Comparison of ENCODE assay signal across 8 cellular contexts in the genomic region with DNA sequence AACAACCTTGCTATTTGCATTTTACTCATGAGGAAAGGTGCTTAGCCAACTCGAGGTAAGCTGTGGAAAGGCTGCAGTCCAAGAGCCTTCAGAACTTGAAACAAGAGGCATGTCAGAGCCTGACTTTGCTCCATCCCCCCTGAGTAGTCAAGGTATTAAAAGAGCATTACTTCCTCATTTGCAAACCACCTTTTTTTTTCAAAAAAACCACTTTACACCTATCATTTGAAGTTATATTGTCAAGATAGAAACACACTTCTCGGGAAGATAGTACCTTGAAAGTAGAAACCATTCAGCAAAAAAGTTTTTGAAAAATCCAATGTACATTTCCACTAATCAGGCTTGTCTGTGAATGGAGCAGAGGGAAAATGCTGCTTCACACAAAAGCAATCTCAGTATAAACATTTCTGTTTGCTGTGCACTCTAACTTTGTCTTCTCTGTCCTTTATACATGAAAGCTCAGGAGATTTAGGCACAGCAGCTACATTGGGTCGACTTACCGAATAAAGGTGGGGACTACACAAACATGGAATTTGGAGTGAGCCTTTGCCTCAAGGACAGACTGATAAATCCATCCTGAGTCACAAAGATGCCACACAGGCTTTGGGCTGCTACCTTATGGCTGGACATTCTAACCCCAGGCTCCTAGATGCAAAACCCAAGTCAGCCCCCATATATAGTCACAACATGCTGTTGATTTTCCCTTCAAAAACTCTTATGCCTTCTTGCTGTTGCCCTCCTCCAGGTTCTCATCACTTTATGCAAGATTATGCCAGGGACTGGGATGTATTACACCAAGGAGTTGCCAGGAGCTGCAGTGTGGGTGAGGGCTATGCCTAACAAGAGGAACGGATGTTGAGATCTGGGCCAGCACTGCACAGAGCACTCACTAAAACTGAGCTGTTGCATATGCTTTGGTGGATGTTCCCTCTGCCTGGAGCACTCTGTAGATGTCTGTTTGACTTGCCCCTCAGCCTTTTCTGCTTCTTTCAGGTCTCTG. TPM values are rescaled to one million over a fixed set of nuclear protein-coding genes. Genes with fewer than 3 reads are reported as not detected.
DNase-seq lines count a peak whose midpoint lies in the region; ATAC-seq, FAIRE-seq and TF ChIP-seq lines count a peak whose summit lies in the region.

No MANE protein-coding gene starts in this region.

- TF ChIP-seq POLR2A in GM12891 (IDR thresholded peaks at IDR 0.05; ENCODE audit: low read depth, low read length), result no peak

- intact Hi-C loops in A673 (cut with micrococcal nuclease; ENCODE audit: unreplicated experiment), result no loop called here

- no peak overlapping the region for H3K4me3 ChIP-seq in Loucy (ENCODE audit: low read length, poor library complexity, severe bottlenecking)
- no peak overlapping the region for H3K4me3 ChIP-seq in liver (ENCODE audit: low read depth in 1 of 3, low read length in 3 of 3)
- no peak overlapping the region for H3K4me3 ChIP-seq in A673 (ENCODE audit: low read depth, low read length, poor library complexity, severe bottlenecking)

- no peak for TF ChIP-seq CTCF in Loucy (conservative IDR thresholded peaks at IDR 0.05; ENCODE audit: low read length)
- no peak for TF ChIP-seq CTCF in liver (IDR thresholded peaks at IDR 0.05; ENCODE audit: low read depth, low read length, missing input control)
- no peak for TF ChIP-seq CTCF in A673 (conservative IDR thresholded peaks at IDR 0.05; ENCODE audit: low read depth, low read length)

- H3K79me2 ChIP-seq in Loucy (ENCODE audit: insufficient read depth, low read length), result no peaks in the 10 kb centered on the region

- peaks cover 8% of the 10 kb centered on the region; the same call in 1 of the 2 replicates for H3F3A ChIP-seq in Loucy (ENCODE audit: low read depth)

- no peaks in the 10 kb centered on the region for H4K20me1 ChIP-seq in Loucy (ENCODE audit: insufficient read depth, low read length, poor library complexity, severe bottlenecking)

- peak; percentile 57 for ATAC-seq in GM21619 (IDR thresholded peaks at IDR 0.05; ENCODE audit: unreplicated experiment)

- H3K27ac ChIP-seq in liver (ENCODE audit: low read depth in 1 of 2, low read length in 2 of 2) (peak overlapping the region; percentile 36 to 44), A673 (ENCODE audit: low read depth, low read length, poor library complexity, severe bottlenecking) (no peak overlapping the region)

- DNase-seq in GM12891 (ENCODE audit: insufficient read length, low spot score) (no peak), A673 (ENCODE audit: low spot score) (no peak), AG20443 (ENCODE audit: low spot score) (no peak), NCI-H82 (lab: John Stamatoyannopoulos, UW) (no peak), GOT3 (lab: John Stamatoyannopoulos, UW) (no peak)

- H3K4me2 ChIP-seq in Loucy (ENCODE audit: low read depth, low read length, poor library complexity, severe bottlenecking), result peak overlapping the region; percentile 63

- H3K9me3 ChIP-seq in Loucy (ENCODE audit: insufficient read depth, low read depth, low read length), result no peaks in the 10 kb centered on the region
- no peaks in the 10 kb centered on the region for H3K9me3 ChIP-seq in liver (ENCODE audit: control insufficient read depth in 4 of 4, low read length in 3 of 4)
- H3K9me3 ChIP-seq in A673 (ENCODE audit: low read depth, low read length, poor library complexity, severe bottlenecking), result no peaks in the 10 kb centered on the region

- H3K9me2 ChIP-seq in Loucy (replicated peaks; ENCODE audit: low read depth, low read length), result no peaks in the 10 kb centered on the region

- WGBS in liver, result 60% methylated on average over 5 of the region's 5 CpGs

- BruUV-seq in A673 (replicated peaks; lab: Mats Ljungman, UMichigan), result no TSS peak

- no peak overlapping the region for H2AFZ ChIP-seq in Loucy (ENCODE audit: low read length)

- TF ChIP-seq RAD21 in liver (IDR thresholded peaks at IDR 0.05), result no peak

- CTCF ChIA-PET in A673 (lab: Charles Lee), result no interaction called here

- peak; percentile 31 for FAIRE-seq in GM12891 (lab: Jason Lieb, UNC)

- POLR2A ChIA-PET in A673 (lab: Charles Lee; ENCODE audit: low non-redundant PET), result no interaction called here

- H3K9ac ChIP-seq in Loucy (ENCODE audit: low read depth, low read length, poor library complexity, severe bottlenecking) (peak overlapping the region; percentile 17), liver (ENCODE audit: low read depth in 1 of 2, low read length in 2 of 2) (peak overlapping the region in 1 of 2 donors; percentile 50)

- H3K27me3 ChIP-seq in Loucy (ENCODE audit: insufficient read depth, low read length, poor library complexity, severe bottlenecking), result no peaks in the 10 kb centered on the region
- no peaks in the 10 kb centered on the region for H3K27me3 ChIP-seq in liver (ENCODE audit: control insufficient read depth in 4 of 4, insufficient read depth in 4 of 4, low read length in 3 of 4)
- no peaks in the 10 kb centered on the region for H3K27me3 ChIP-seq in A673 (replicated peaks; ENCODE audit: insufficient read depth, low read depth, low read length, poor library complexity)

- H3K36me3 ChIP-seq in Loucy (ENCODE audit: insufficient read depth, low read length) (no peaks in the 10 kb centered on the region), liver (ENCODE audit: control insufficient read depth in 4 of 4, insufficient read depth in 3 of 4, low read depth in 1 of 4, low read length in 3 of 4) (no peaks in the 10 kb centered on the region), A673 (ENCODE audit: insufficient read depth, low read length, poor library complexity, severe bottlenecking) (no peaks in the 10 kb centered on the region)

- peaks cover 75% of the 10 kb centered on the region for H3K4me1 ChIP-seq in Loucy (ENCODE audit: insufficient read depth, low read length, poor library complexity, severe bottlenecking)
- H3K4me1 ChIP-seq in liver (ENCODE audit: control insufficient read depth in 4 of 4, insufficient read depth in 4 of 4, low read length in 3 of 4), result peaks cover 0 to 10% (median under 1%) of the 10 kb centered on the region in 4 donors
- H3K4me1 ChIP-seq in A673 (ENCODE audit: insufficient read depth, low read length, poor library complexity, severe bottlenecking), result peaks cover 50% of the 10 kb centered on the region

TF ChIP-seq in GM12891, 5 proteins besides CTCF, POLR2A, EP300 and RAD21:
- TF ChIP-seq PAX5 (IDR thresholded peaks at IDR 0.05; ENCODE audit: insufficient read depth, low read length, severe bottlenecking), result no peak
- TF ChIP-seq POU2F2 (IDR thresholded peaks at IDR 0.05; ENCODE audit: low read depth, low read length), result no peak
- TF ChIP-seq POLR2AphosphoS5 (IDR thresholded peaks at IDR 0.05; ENCODE audit: low read depth, low read length), result no peak
- TF ChIP-seq TAF1 (IDR thresholded peaks at IDR 0.05; ENCODE audit: low read depth, low read length), result no peak
- no peak for TF ChIP-seq SPI1 (IDR thresholded peaks at IDR 0.05; ENCODE audit: low read depth, low read length)
TF ChIP-seq in GM12891: peak in this region for 0.

TF ChIP-seq in liver, 16 proteins besides CTCF, POLR2A, EP300 and RAD21:
- TF ChIP-seq HNF4A (conservative IDR thresholded peaks at IDR 0.05) (no peak), MAX (IDR thresholded peaks at IDR 0.05) (no peak), FOXA1 (IDR thresholded peaks at IDR 0.05) (no peak), SP1 (IDR thresholded peaks at IDR 0.05) (no peak), REST (IDR thresholded peaks at IDR 0.05) (no peak), FOXA2 (IDR thresholded peaks at IDR 0.05) (no peak), JUND (IDR thresholded peaks at IDR 0.05) (no peak)

RNA-seq across cellular contexts. Expression of gene EML4, which starts 41.4 kb away (rescaled TPM):
- polyA plus RNA-seq in GM12891 (2012; ENCODE audit: low read depth, missing spikeins), result 23.4 TPM
- total RNA-seq in liver (10 to 100 TPM; 34.5 to 49.6 TPM), A673 (2021) (93.7 and 103 TPM in 2 replicates)
- 10 to 100 TPM; 12.8 to 35.1 TPM for polyA plus RNA-seq in liver
